Comparison of ENCODE assay signal across 22 cellular contexts in genomic region chr11:68196219-68196618, GRCh38.
"Had no signal": no experiment of that assay in that cellular context is flagged by ENCODE, and none has a peak within 500 bp of the region (broad histone marks: within the 10 kb centered on the region; RNA-seq: fewer than 3 reads in every experiment).

No MANE protein-coding gene starts in this region.

- H3K4me3 Mint-ChIP-seq: memory B cell; neural crest cell; stimulated activated effector memory CD8-positive, alpha-beta T cell treated with anti-CD3 and anti-CD28 coated beads, Interleukin-12 subunit alpha, Interleukin-12 subunit beta, amount 100 ng/mL, for 72 hours had no signal

- H3K36me3 Mint-ChIP-seq: stimulated activated effector memory CD8-positive, alpha-beta T cell treated with anti-CD3 and anti-CD28 coated beads, Interleukin-12 subunit alpha, Interleukin-12 subunit beta, amount 100 ng/mL, for 72 hours had no signal

- H3K36me3 ChIP-seq: neutrophil, sigmoid colon, stomach, thyroid gland had no signal

- H3K4me3 ChIP-seq: lung, sigmoid colon, stomach, thyroid gland had no signal

- H3K27me3 Mint-ChIP-seq: effector memory CD8-positive, alpha-beta T cell; memory B cell; naive thymus-derived CD8-positive, alpha-beta T cell; progenitor cell of endocrine pancreas had no signal

- H3K27ac Mint-ChIP-seq: memory B cell; progenitor cell of endocrine pancreas; stimulated activated effector memory CD8-positive, alpha-beta T cell treated with anti-CD3 and anti-CD28 coated beads, Interleukin-12 subunit alpha, Interleukin-12 subunit beta, amount 100 ng/mL, for 72 hours had no signal

- DNase-seq: cortex of kidney; effector memory CD8-positive, alpha-beta T cell; hypothalamus; immature natural killer cell; islet precursor cell; kidney glomerular epithelial cell; naive thymus-derived CD8-positive, alpha-beta T cell; right cardiac atrium; sigmoid colon; stimulated activated CD4-positive, alpha-beta T cell treated with anti-CD3 and anti-CD28 coated beads, Interleukin-2, amount 100 ng/mL, for 24 hours; stimulated activated CD4-positive, alpha-beta T cell treated with anti-CD3 and anti-CD28 coated beads, Interleukin-4, amount 100 ng/mL, for 24 hours; stimulated activated naive CD4-positive, alpha-beta T cell treated with Interleukin-2 at 50 U/mL for 16 hours; stomach; thyroid gland; trophoblast cell had no signal

- H3K27ac ChIP-seq: neutrophil, parathyroid adenoma, sigmoid colon, stomach, thyroid gland had no signal

- H3K9me3 Mint-ChIP-seq: effector memory CD8-positive, alpha-beta T cell; immature natural killer cell; memory B cell; naive thymus-derived CD8-positive, alpha-beta T cell; neural crest cell; stimulated activated effector memory CD8-positive, alpha-beta T cell treated with anti-CD3 and anti-CD28 coated beads, Interleukin-12 subunit alpha, Interleukin-12 subunit beta, amount 100 ng/mL, for 72 hours had no signal

- H3K27me3 ChIP-seq: neutrophil, sigmoid colon, stomach, thyroid gland had no signal

- ATAC-seq: effector memory CD8-positive, alpha-beta T cell; naive thymus-derived CD8-positive, alpha-beta T cell; right cardiac atrium; stimulated activated effector memory CD8-positive, alpha-beta T cell treated with anti-CD3 and anti-CD28 coated beads, Interleukin-12 subunit alpha, Interleukin-12 subunit beta, amount 100 ng/mL, for 72 hours had no signal

- H3K9me3 ChIP-seq: neutrophil, sigmoid colon, stomach, thyroid gland had no signal
